28 cellular contexts compared by ENCODE assay signal in genomic region chr18:36595818-36596215, GRCh38.
"Had no signal": no experiment of that assay in that cellular context is flagged by ENCODE, and none has a peak within 500 bp of the region (broad histone marks: within the 10 kb centered on the region; RNA-seq: fewer than 3 reads in every experiment).

No MANE protein-coding gene starts in this region.

- H3K27ac ChIP-seq: stomach, suprapubic skin, testis, thoracic aorta, thyroid gland, tibial artery, tibial nerve, upper lobe of left lung, upper lobe of right lung, uterus, vagina had no signal

- H3K9me3 Mint-ChIP-seq: stimulated activated effector memory CD8-positive, alpha-beta T cell treated with anti-CD3 and anti-CD28 coated beads, Interleukin-12 subunit alpha, Interleukin-12 subunit beta, amount 100 ng/mL, for 72 hours; stimulated activated memory B cell treated with anti-CD40 and anti-IgM and Interleukin-4, amounts not matched to agents 10 μg/mL and 1 μg/mL and 100 μg/mL, for 72 hours; stimulated activated naive CD8-positive, alpha-beta T cell treated with anti-CD3 and anti-CD28 coated beads, Interleukin-15, amount 100 ng/mL, for 72 hours; stimulated activated naive CD8-positive, alpha-beta T cell treated with anti-CD3 and anti-CD28 coated beads, Interleukin-15, Interleukin-2, amounts not matched to agents 100 ng/mL and 50 ng/mL, for 24 hours; type B pancreatic cell had no signal

- H3K27me3 Mint-ChIP-seq: stimulated activated memory B cell treated with anti-CD40 and anti-IgM and Interleukin-4, amounts not matched to agents 10 μg/mL and 1 μg/mL and 100 μg/mL, for 72 hours; stimulated activated naive B cell treated with anti-CD40 and anti-IgM and Interleukin-4, amounts not matched to agents 10 μg/mL and 1 μg/mL and 100 μg/mL, for 72 hours; stimulated activated naive CD8-positive, alpha-beta T cell treated with anti-CD3 and anti-CD28 coated beads, Interleukin-15, amount 100 ng/mL, for 72 hours; stimulated activated naive CD8-positive, alpha-beta T cell treated with anti-CD3 and anti-CD28 coated beads, Interleukin-15, Interleukin-2, amounts not matched to agents 100 ng/mL and 50 ng/mL, for 24 hours; type B pancreatic cell had no signal

- H3K27me3 ChIP-seq: stomach, suprapubic skin, testis, thyroid gland, tibial artery, tibial nerve, transverse colon, upper lobe of left lung, upper lobe of right lung, uterus, vagina had no signal

- H3K4me1 Mint-ChIP-seq: stimulated activated memory B cell treated with anti-CD40 and anti-IgM and Interleukin-4, amounts not matched to agents 10 μg/mL and 1 μg/mL and 100 μg/mL, for 72 hours; stimulated activated naive B cell treated with anti-CD40 and anti-IgM and Interleukin-4, amounts not matched to agents 10 μg/mL and 1 μg/mL and 100 μg/mL, for 72 hours; stimulated activated naive CD8-positive, alpha-beta T cell treated with anti-CD3 and anti-CD28 coated beads, Interleukin-15, amount 100 ng/mL, for 72 hours had no signal

- H3K9me3 ChIP-seq: stomach, suprapubic skin, testis, thoracic aorta, thyroid gland, tibial artery, tibial nerve, transverse colon, upper lobe of left lung, upper lobe of right lung, uterus, vagina had no signal

- H3K36me3 ChIP-seq: stomach, suprapubic skin, thoracic aorta, thyroid gland, tibial artery, tibial nerve, transverse colon, upper lobe of left lung, upper lobe of right lung, uterus, vagina had no signal

- ATAC-seq: stimulated activated memory B cell treated with anti-CD40 and anti-IgM and Interleukin-4, amounts not matched to agents 10 μg/mL and 1 μg/mL and 100 μg/mL, for 72 hours; stimulated activated naive CD8-positive, alpha-beta T cell treated with anti-CD3 and anti-CD28 coated beads, Interleukin-15, amount 100 ng/mL, for 72 hours had no signal

- H3K4me3 Mint-ChIP-seq: stimulated activated effector memory CD8-positive, alpha-beta T cell treated with anti-CD3 and anti-CD28 coated beads, Interleukin-12 subunit alpha, Interleukin-12 subunit beta, amount 100 ng/mL, for 72 hours; stimulated activated memory B cell treated with anti-CD40 and anti-IgM and Interleukin-4, amounts not matched to agents 10 μg/mL and 1 μg/mL and 100 μg/mL, for 72 hours; stimulated activated naive B cell treated with anti-CD40 and anti-IgM and Interleukin-4, amounts not matched to agents 10 μg/mL and 1 μg/mL and 100 μg/mL, for 72 hours; stimulated activated naive CD8-positive, alpha-beta T cell treated with anti-CD3 and anti-CD28 coated beads, Interleukin-15, amount 100 ng/mL, for 72 hours; stimulated activated naive CD8-positive, alpha-beta T cell treated with anti-CD3 and anti-CD28 coated beads, Interleukin-15, Interleukin-2, amounts not matched to agents 100 ng/mL and 50 ng/mL, for 24 hours; type B pancreatic cell had no signal

- H3K4me3 ChIP-seq: stomach, suprapubic skin, testis, thoracic aorta, thyroid gland, tibial artery, tibial nerve, transverse colon, upper lobe of left lung, upper lobe of right lung, uterus, vagina had no signal

- DNase-seq: stimulated activated CD4-positive, alpha-beta T cell treated with anti-CD3 and anti-CD28 coated beads, Interleukin-2, amount 100 ng/mL, for 48 hours; stimulated activated CD4-positive, alpha-beta T cell treated with anti-CD3 and anti-CD28 coated beads, Interleukin-4, amount 100 ng/mL, for 1 hour; stimulated activated CD4-positive, alpha-beta T cell treated with anti-CD3 and anti-CD28 coated beads, Interleukin-4, amount 100 ng/mL, for 24 hours; stimulated activated CD4-positive, alpha-beta T cell treated with anti-CD3 and anti-CD28 coated beads, Interleukin-4, amount 100 ng/mL, for 4 hours; stimulated activated CD8-positive, alpha-beta memory T cell treated with anti-CD3 and anti-CD28 coated beads, Interleukin-4, amount 100 ng/mL, for 48 hours; stimulated activated naive B cell treated with anti-CD40 and anti-IgM and Interleukin-4, amounts not matched to agents 10 μg/mL and 1 μg/mL and 100 μg/mL, for 72 hours; stimulated activated naive CD4-positive, alpha-beta T cell; stimulated activated naive CD4-positive, alpha-beta T cell treated with Interleukin-2 at 50 U/mL for 16 hours; stimulated activated naive CD8-positive, alpha-beta T cell treated with anti-CD3 and anti-CD28 coated beads, Interleukin-15, amount 100 ng/mL, for 72 hours; stimulated activated naive CD8-positive, alpha-beta T cell treated with anti-CD3 and anti-CD28 coated beads, Interleukin-15, Interleukin-2, amounts not matched to agents 100 U/mL and 50 U/mL, for 24 hours; stomach; substantia nigra; testis; thyroid gland; tibial artery; trophoblast cell; upper lobe of left lung; upper lobe of right lung; uterus had no signal

- H3K36me3 Mint-ChIP-seq: stimulated activated effector memory CD8-positive, alpha-beta T cell treated with anti-CD3 and anti-CD28 coated beads, Interleukin-12 subunit alpha, Interleukin-12 subunit beta, amount 100 ng/mL, for 72 hours; stimulated activated memory B cell treated with anti-CD40 and anti-IgM and Interleukin-4, amounts not matched to agents 10 μg/mL and 1 μg/mL and 100 μg/mL, for 72 hours; stimulated activated naive B cell treated with anti-CD40 and anti-IgM and Interleukin-4, amounts not matched to agents 10 μg/mL and 1 μg/mL and 100 μg/mL, for 72 hours; type B pancreatic cell had no signal

- H3K27ac Mint-ChIP-seq: stimulated activated effector memory CD8-positive, alpha-beta T cell treated with anti-CD3 and anti-CD28 coated beads, Interleukin-12 subunit alpha, Interleukin-12 subunit beta, amount 100 ng/mL, for 72 hours; stimulated activated memory B cell treated with anti-CD40 and anti-IgM and Interleukin-4, amounts not matched to agents 10 μg/mL and 1 μg/mL and 100 μg/mL, for 72 hours; stimulated activated naive B cell treated with anti-CD40 and anti-IgM and Interleukin-4, amounts not matched to agents 10 μg/mL and 1 μg/mL and 100 μg/mL, for 72 hours; stimulated activated naive CD8-positive, alpha-beta T cell treated with anti-CD3 and anti-CD28 coated beads, Interleukin-15, Interleukin-2, amounts not matched to agents 100 ng/mL and 50 ng/mL, for 24 hours; type B pancreatic cell had no signal

- H3K4me1 ChIP-seq: stomach, suprapubic skin, testis, thyroid gland, tibial nerve, upper lobe of left lung, upper lobe of right lung, uterus, vagina had no signal
